ENCODE assay signal across 21 cellular contexts in genomic region chr14:93110856-93111419, GRCh38. TPM values are rescaled to one million over a fixed set of nuclear protein-coding genes. Genes with fewer than 3 reads are reported as not detected.
DNase-seq lines count a peak whose midpoint lies in the region; ATAC-seq, FAIRE-seq and TF ChIP-seq lines count a peak whose summit lies in the region.
"Had no signal": no experiment of that assay in that cellular context is flagged by ENCODE, and none has a peak within 500 bp of the region (broad histone marks: within the 10 kb centered on the region; RNA-seq: fewer than 3 reads in every experiment).

No MANE protein-coding gene starts in this region.

- POLR2A ChIA-PET in RWPE1 (lab: Yijun Ruan, JAX; ENCODE audit: low non-redundant PET) (no interaction called here), H1 (lab: Charles Lee; ENCODE audit: partially characterized antibody) (no interaction called here)

- H3K27ac ChIP-seq in heart left ventricle (peak overlapping the region in 1 of 12 donors; percentile 17), RWPE1 (peak overlapping the region; percentile 30), H1 (ENCODE audit: low read depth, low read length) (no peak overlapping the region)
- H3K27ac ChIP-seq: SK-N-MC had no signal

- CTCF ChIA-PET in RWPE1 (lab: Yijun Ruan, JAX) (no interaction called here), H1 (lab: Charles Lee; ENCODE audit: partially characterized antibody) (interaction anchor here (0.5 to 5.0 kb wide), 8 partner anchors 8 to 230 kb away, joined by 3 to 128 read pairs (median 3); no protein-coding TSS in a partner anchor)

- H2BK20ac ChIP-seq in H1 (ENCODE audit: low read length): no peak overlapping the region

- H3K4me1 ChIP-seq in heart left ventricle: peaks cover 2 to 76% (median 47%) of the 10 kb centered on the region in 12 donors
- H3K4me1 ChIP-seq in H1 (replicated peaks in 1 of 4; ENCODE audit: control insufficient read depth in 3 of 4, insufficient read depth in 4 of 4, low read length in 3 of 4): peaks cover 13 to 20% (median 19%) of the 10 kb centered on the region in 4 experiments

- no peak overlapping the region for H2BK12ac ChIP-seq in H1 (ENCODE audit: low read depth, low read length)

- no peak for TF ChIP-seq RAD21 in H1 (IDR thresholded peaks at IDR 0.05 in 1 of 2, conservative IDR thresholded peaks at IDR 0.05 in 1 of 2; ENCODE audit: low read depth in 2 of 2, low read length in 2 of 2)

- no peaks in the 10 kb centered on the region for H3K9me3 Mint-ChIP-seq in stimulated activated memory B cell treated with anti-CD40 and anti-IgM and Interleukin-4, amounts not matched to agents 10 μg/mL and 1 μg/mL and 100 μg/mL, for 72 hours
- H3K9me3 Mint-ChIP-seq: CD4-positive, alpha-beta T cell; H9; HFFc6 had no signal

- H3K9me3 ChIP-seq in heart left ventricle: no peaks in the 10 kb centered on the region
- no peaks in the 10 kb centered on the region for H3K9me3 ChIP-seq in H1 (ENCODE audit: insufficient read depth in 2 of 2, low read depth in 1 of 2, low read length in 1 of 2)
- H3K9me3 ChIP-seq: BE2C, MG63 had no signal

- no peak overlapping the region for H3K14ac ChIP-seq in H1 (ENCODE audit: insufficient read length)

- H2BK120ac ChIP-seq in H1 (replicated peaks; ENCODE audit: low read depth, low read length): no peak overlapping the region

- H4K91ac ChIP-seq in H1 (replicated peaks; ENCODE audit: insufficient read length, low read length): no peak overlapping the region

- H3K23me2 ChIP-seq in H1 (ENCODE audit: low read depth, low read length): peaks cover 11% of the 10 kb centered on the region

- intact Hi-C loops in Right ventricle myocardium inferior (cut with DNase I) (loop anchor here (5.0 kb wide), 1 partner anchor 49 kb away; no protein-coding TSS in a partner anchor), heart left ventricle (cut with DNase I) (loop anchor here in 5 of 10 donors (5.0 to 10.0 kb wide), 6 partner anchors 44 to 139 kb away; no protein-coding TSS in a partner anchor)

- peaks cover 20% of the 10 kb centered on the region for H3K79me1 ChIP-seq in H1 (ENCODE audit: low read depth, low read length)

- no peak for ATAC-seq in Right ventricle myocardium inferior
- ATAC-seq in heart left ventricle: no peak
- no peak for ATAC-seq in stimulated activated memory B cell treated with anti-CD40 and anti-IgM and Interleukin-4, amounts not matched to agents 10 μg/mL and 1 μg/mL and 100 μg/mL, for 72 hours
- ATAC-seq in HG02571 (IDR thresholded peaks at IDR 0.05; ENCODE audit: unreplicated experiment): no peak
- ATAC-seq: Panc1 had no signal

- no peak overlapping the region for H3K4me3 ChIP-seq in heart left ventricle
- no peak overlapping the region for H3K4me3 ChIP-seq in H1 (ENCODE audit: extremely low read depth in 1 of 4, insufficient read depth in 2 of 4, low read depth in 3 of 4, low read length in 4 of 4)
- H3K4me3 ChIP-seq: MG63, SK-N-MC had no signal

- H2BK5ac ChIP-seq in H1 (ENCODE audit: low read depth, low read length): no peak overlapping the region

- no peak for TF ChIP-seq CTCF in heart left ventricle (IDR thresholded peaks at IDR 0.05)
- no peak for TF ChIP-seq CTCF in RWPE1 (conservative IDR thresholded peaks at IDR 0.05; ENCODE audit: low read depth)
- TF ChIP-seq CTCF in H1 (IDR thresholded peaks at IDR 0.05; ENCODE audit: control extremely low read depth in 1 of 3, insufficient read depth in 1 of 3, low read depth in 1 of 3, low read length in 3 of 3): no peak

- no peak for FAIRE-seq in H1 (lab: Jason Lieb, UNC)
- FAIRE-seq: D721Med, GM18507 had no signal

- TF ChIP-seq POLR2A in heart left ventricle (IDR thresholded peaks at IDR 0.05) (no peak), H1 (IDR thresholded peaks at IDR 0.05; ENCODE audit: control extremely low read depth in 1 of 2, low read depth in 2 of 2, low read length in 2 of 2) (no peak)

- no peaks in the 10 kb centered on the region for H3K27me3 Mint-ChIP-seq in stimulated activated memory B cell treated with anti-CD40 and anti-IgM and Interleukin-4, amounts not matched to agents 10 μg/mL and 1 μg/mL and 100 μg/mL, for 72 hours
- H3K27me3 Mint-ChIP-seq: CD4-positive, alpha-beta T cell had no signal

- peaks cover 18 to 27% of the 10 kb centered on the region in 2 experiments for H4K20me1 ChIP-seq in H1 (replicated peaks in 1 of 2; ENCODE audit: control insufficient read depth in 1 of 2, insufficient read depth in 2 of 2, low read length in 2 of 2)

- no peaks in the 10 kb centered on the region for H3K27me3 ChIP-seq in heart left ventricle
- H3K27me3 ChIP-seq in H1 (replicated peaks in 1 of 4; ENCODE audit: control insufficient read depth in 3 of 4, extremely low read depth in 1 of 4, insufficient read depth in 3 of 4, low read length in 3 of 4): no peaks in the 10 kb centered on the region
- H3K27me3 ChIP-seq: BE2C, MG63 had no signal

- no peak overlapping the region for H3K4me3 Mint-ChIP-seq in stimulated activated memory B cell treated with anti-CD40 and anti-IgM and Interleukin-4, amounts not matched to agents 10 μg/mL and 1 μg/mL and 100 μg/mL, for 72 hours
- H3K4me3 Mint-ChIP-seq: CD4-positive, alpha-beta T cell; HFFc6 had no signal

- 77 to 86% (median 82%) methylated on average over 5 of the region's 5 CpGs for WGBS in heart left ventricle, 4 donors
- 86% methylated on average over 5 of the region's 5 CpGs; no CpG with 5 or more reads in 1 of the 2 experiments for WGBS in H1 (ENCODE audit: extremely low coverage in 1 of 2, insufficient coverage in 1 of 2, insufficient read length in 1 of 2, insufficient replicate concordance in 2 of 2, low coverage in 1 of 2, low lambda C conversion rate in 2 of 2, missing lambda C conversion rate in 1 of 2), 2 experiments

- peak; percentile 9 for DNase-seq in Right ventricle myocardium inferior (ENCODE audit: missing footprints)
- no peak for DNase-seq in heart left ventricle
- DNase-seq in RWPE1 (ENCODE audit: low spot score): no peak
- no peak for DNase-seq in H1 (ENCODE audit: low read depth in 1 of 2, low spot score in 2 of 2)
- no peak for DNase-seq in activated CD8-positive, alpha-beta memory T cell treated with anti-CD3 and anti-CD28 coated beads for 24 hours
- DNase-seq in NCI-H2227 treated with DMSO at 0.1 percent for 48 hours (lab: John Stamatoyannopoulos, UW): no peak
- DNase-seq: 8988T; ACHN; BE2C; CD4-positive, alpha-beta T cell; H9; HFFc6; MG63; NCI-H226; SIG-M5 had no signal

- H3K36me3 ChIP-seq in heart left ventricle: no peaks in the 10 kb centered on the region
- no peaks in the 10 kb centered on the region for H3K36me3 ChIP-seq in H1 (ENCODE audit: control insufficient read depth in 2 of 4, insufficient read depth in 4 of 4, low read length in 3 of 4)
- H3K36me3 ChIP-seq: MG63 had no signal

- H3K4me1 Mint-ChIP-seq in stimulated activated memory B cell treated with anti-CD40 and anti-IgM and Interleukin-4, amounts not matched to agents 10 μg/mL and 1 μg/mL and 100 μg/mL, for 72 hours: peaks cover 83% of the 10 kb centered on the region

- peaks cover 14 to 87% of the 10 kb centered on the region in 2 experiments; a peak in 3 of 4 replicates for H3K79me2 ChIP-seq in H1 (ENCODE audit: control insufficient read depth in 1 of 2, insufficient read depth in 2 of 2, low read length in 2 of 2)

- no peak overlapping the region for H2BK15ac ChIP-seq in H1 (ENCODE audit: low read length)

- peaks cover 8% of the 10 kb centered on the region for H3K36me3 Mint-ChIP-seq in stimulated activated memory B cell treated with anti-CD40 and anti-IgM and Interleukin-4, amounts not matched to agents 10 μg/mL and 1 μg/mL and 100 μg/mL, for 72 hours

- no peak overlapping the region for H4K5ac ChIP-seq in H1 (ENCODE audit: insufficient read length, low read depth, low read length)

- no peak overlapping the region for H3K4ac ChIP-seq in H1 (replicated peaks; ENCODE audit: insufficient read length, low read depth, low read length)

- no peak overlapping the region for H3K4me2 ChIP-seq in H1 (ENCODE audit: insufficient read depth in 1 of 2, low read depth in 2 of 2, low read length in 2 of 2)

- H2AK5ac ChIP-seq in H1 (ENCODE audit: low read depth, low read length): no peak overlapping the region

- no peak overlapping the region for H2AFZ ChIP-seq in H1 (ENCODE audit: low read length)

- H4K8ac ChIP-seq in H1 (ENCODE audit: extremely low read depth, insufficient read depth, low read length): no peak overlapping the region

- no peak overlapping the region for H3K56ac ChIP-seq in H1 (replicated peaks; ENCODE audit: insufficient read length, low read depth, low read length)

- H3K18ac ChIP-seq in H1 (ENCODE audit: extremely low read depth, low read length): peak overlapping the region; percentile 28

- peak overlapping the region; percentile 42 for H3K27ac Mint-ChIP-seq in stimulated activated memory B cell treated with anti-CD40 and anti-IgM and Interleukin-4, amounts not matched to agents 10 μg/mL and 1 μg/mL and 100 μg/mL, for 72 hours
- H3K27ac Mint-ChIP-seq: CD4-positive, alpha-beta T cell; HFFc6 had no signal

- H3K9ac ChIP-seq in H1 (replicated peaks in 1 of 4; ENCODE audit: extremely low read depth in 1 of 4, low read depth in 3 of 4, low read length in 3 of 4): no peak overlapping the region

- no peak overlapping the region for H3K23ac ChIP-seq in H1 (ENCODE audit: insufficient read length)

- TF ChIP-seq EP300 in H1 (IDR thresholded peaks at IDR 0.05; ENCODE audit: borderline replicate concordance in 1 of 2, low read depth in 2 of 2, low read length in 2 of 2): no peak

TF ChIP-seq in H1, 55 proteins besides CTCF, POLR2A, EP300 and RAD21 (continues in another document):
- no peak for TF ChIP-seq BRCA1 (IDR thresholded peaks at IDR 0.05; ENCODE audit: low read depth, low read length)
- TF ChIP-seq PHF8 (conservative IDR thresholded peaks at IDR 0.05; ENCODE audit: low read depth, low read length): no peak
- no peak for TF ChIP-seq ZNF274 (IDR thresholded peaks at IDR 0.05; ENCODE audit: borderline replicate concordance, extremely low read depth, low read length)
- no peak for TF ChIP-seq CEBPB (IDR thresholded peaks at IDR 0.05; ENCODE audit: low read depth, low read length)
- no peak for TF ChIP-seq TCF12 (IDR thresholded peaks at IDR 0.05; ENCODE audit: low read depth, low read length)

RNA-seq across cellular contexts. Expression of gene ITPK1, which starts 4.8 kb away (rescaled TPM):
- total RNA-seq in Right ventricle myocardium inferior: 123 TPM
- total RNA-seq in heart left ventricle: 100 to 1,000 TPM in 3 of 9 donors, 10 to 100 TPM in 6; 71.7 to 152 (median 91.0) TPM
- 100 to 1,000 TPM in 1 of 2 donors, 10 to 100 TPM in 1; 44.5 to 158 TPM for polyA plus RNA-seq in heart left ventricle
- 143 and 148 TPM in 2 replicates for total RNA-seq in H1 (2021; fragmentation: NEBNext Ultra II Directional; extraction: Animal tissue kit (Norgen Biotek cat#: 25700))
- polyA plus RNA-seq in H1 (2011; rRNA removed): 108 and 114 TPM in 2 replicates
- polyA plus RNA-seq in H1 (2011; cell fraction: cytosol; rRNA removed): 87.6 TPM
- polyA plus RNA-seq in H1 (2011; cell fraction: nucleus; rRNA removed): 123 TPM
- polyA plus RNA-seq in H1 (2012, experiment 1 of 2): 86.3 to 118 TPM (median 110 TPM) in 4 replicates
- 103 TPM for polyA plus RNA-seq in H1 (2012, experiment 2 of 2)
- polyA plus RNA-seq in H1 (2013, experiment 1 of 2): 62.3 TPM
- polyA plus RNA-seq in H1 (2013, experiment 2 of 2): 61.5 TPM
- polyA minus RNA-seq in H1 (2011; rRNA and poly(A)+ RNA removed): 278 and 326 TPM in 2 replicates
- 85.3 TPM for polyA minus RNA-seq in H1 (2011; cell fraction: cytosol; rRNA and poly(A)+ RNA removed)
- 55.2 TPM for polyA minus RNA-seq in H1 (2011; cell fraction: nucleus; rRNA and poly(A)+ RNA removed)
